Comparison of ENCODE assay signal across 21 cellular contexts in genomic region chr19:16624236-16624635, GRCh38. TPM values are rescaled to one million over a fixed set of nuclear protein-coding genes. Genes with fewer than 3 reads are reported as not detected.
A peak's percentile ranks its signal among the peaks of the same experiment; 100 is the strongest.
DNase-seq lines count a peak whose midpoint lies in the region; ATAC-seq and TF ChIP-seq lines count a peak whose summit lies in the region.
"Had no signal": no experiment of that assay in that cellular context is flagged by ENCODE, and none has a peak within 500 bp of the region (broad histone marks: within the 10 kb centered on the region; RNA-seq: fewer than 3 reads in every experiment).

No MANE protein-coding gene starts in this region.

- H3K27me3 Mint-ChIP-seq in activated B cell treated with CpG ODN at 0.5 μM for 24 hours (no peaks in the 10 kb centered on the region), neural progenitor cell (ENCODE audit: insufficient read depth, low read depth) (peaks cover 5% of the 10 kb centered on the region)
- H3K27me3 Mint-ChIP-seq: CD8-positive, alpha-beta memory T cell had no signal

- H3K4me3 Mint-ChIP-seq in activated B cell treated with CpG ODN at 0.5 μM for 24 hours (no peak overlapping the region), neural progenitor cell (no peak overlapping the region)
- H3K4me3 Mint-ChIP-seq: H9 had no signal

- no peak overlapping the region for H3K4me3 ChIP-seq in right atrium auricular region
- no peak overlapping the region for H3K4me3 ChIP-seq in neural progenitor cell
- H3K4me3 ChIP-seq: BLaER1, PC-9, SJSA1 had no signal

- H3K27ac ChIP-seq in right atrium auricular region, result peak overlapping the region; percentile 18 to 26
- H3K27ac ChIP-seq in neural progenitor cell, result no peak overlapping the region
- H3K27ac ChIP-seq: BLaER1, PC-9, SJSA1 had no signal

- TF ChIP-seq CTCF in right atrium auricular region (IDR thresholded peaks at IDR 0.05), result no peak
- TF ChIP-seq CTCF in activated B cell treated with CpG ODN at 0.5 μM for 24 hours (IDR thresholded peaks at IDR 0.05), result no peak
- TF ChIP-seq CTCF in neural progenitor cell (IDR thresholded peaks at IDR 0.05), result no peak

- H3K36me3 Mint-ChIP-seq in activated B cell treated with CpG ODN at 0.5 μM for 24 hours (ENCODE audit: low read depth) (peaks cover 54% of the 10 kb centered on the region), neural progenitor cell (peaks cover 1% of the 10 kb centered on the region)

- CTCF ChIA-PET in activated B cell treated with CpG ODN at 0.5 μM for 24 hours (lab: Charles Lee), result interaction anchor here (1.0 kb wide), 1 partner anchor 41 kb away, joined by 4 read pairs; no protein-coding TSS in a partner anchor

- H3K9me3 ChIP-seq in right atrium auricular region, result no peaks in the 10 kb centered on the region
- no peaks in the 10 kb centered on the region for H3K9me3 ChIP-seq in neural progenitor cell (ENCODE audit: low read depth)
- H3K9me3 ChIP-seq: BLaER1, SJSA1 had no signal

- peaks cover 13% of the 10 kb centered on the region for H3F3A ChIP-seq in neural progenitor cell (ENCODE audit: low read depth)

- POLR2A ChIA-PET in activated B cell treated with CpG ODN at 0.5 μM for 24 hours (lab: Charles Lee), result interaction anchor here (0.6 to 11.4 kb wide), 2 partner anchors 38 to 51 kb away, joined by 3 to 242 read pairs; no protein-coding TSS in a partner anchor

- peaks cover 79% of the 10 kb centered on the region for H4K20me1 ChIP-seq in neural progenitor cell (ENCODE audit: low read depth)

- H3K27me3 ChIP-seq in right atrium auricular region (no peaks in the 10 kb centered on the region), neural progenitor cell (no peaks in the 10 kb centered on the region)
- H3K27me3 ChIP-seq: BLaER1, SJSA1 had no signal

- ATAC-seq in Right ventricle myocardium superior (ENCODE audit: poor library complexity), result no peak
- no peak for ATAC-seq in activated B cell treated with CpG ODN at 0.5 μM for 24 hours (ENCODE audit: low read depth)
- no peak for ATAC-seq in sciatic nerve

- H3K9ac ChIP-seq in neural progenitor cell, result peak overlapping the region; percentile 30
- H3K9ac ChIP-seq: BLaER1 had no signal

- H3K9me3 Mint-ChIP-seq in activated B cell treated with CpG ODN at 0.5 μM for 24 hours (no peaks in the 10 kb centered on the region), neural progenitor cell (no peaks in the 10 kb centered on the region)
- H3K9me3 Mint-ChIP-seq: CD8-positive, alpha-beta memory T cell; H9 had no signal

- H3K4me2 ChIP-seq in neural progenitor cell, result no peak overlapping the region
- H3K4me2 ChIP-seq: BLaER1, PC-9 had no signal

- intact Hi-C loops in Right ventricle myocardium superior (cut with DNase I), result loop anchor here (10.0 kb wide), 1 partner anchor 49 kb away; the partner anchor contains the start of gene SLC35E1
- intact Hi-C loops in activated B cell treated with CpG ODN at 0.5 μM for 24 hours (cut with micrococcal nuclease), result loop anchor here (10.0 kb wide), 1 partner anchor 271 kb away; no protein-coding TSS in a partner anchor
- intact Hi-C loops in sciatic nerve (cut with DNase I), result no loop called here

- H3K4me1 Mint-ChIP-seq in activated B cell treated with CpG ODN at 0.5 μM for 24 hours, result peaks cover 71% of the 10 kb centered on the region
- H3K4me1 Mint-ChIP-seq in neural progenitor cell, result peaks cover 20% of the 10 kb centered on the region

- H3K36me3 ChIP-seq in right atrium auricular region, result no peaks in the 10 kb centered on the region
- no peaks in the 10 kb centered on the region for H3K36me3 ChIP-seq in neural progenitor cell

- no peak for DNase-seq in right atrium auricular region (ENCODE audit: low spot score)
- DNase-seq in Right ventricle myocardium superior, result no peak
- no peak for DNase-seq in activated B cell treated with CpG ODN at 0.5 μM for 24 hours
- no peak for DNase-seq in neural progenitor cell (ENCODE audit: low spot score)
- no peak for DNase-seq in sciatic nerve (ENCODE audit: low spot score)
- no peak for DNase-seq in T-helper 1 cell
- DNase-seq in NK-92 treated with Interleukin-12 subunit alpha and Interleukin-12 subunit beta, amount 100 ng/mL, for 24 hours (lab: John Stamatoyannopoulos, UW), result no peak
- DNase-seq in NCI-H1048 (lab: John Stamatoyannopoulos, UW), result no peak
- DNase-seq: 8988T; CD8-positive, alpha-beta memory T cell; DND-41; GF-D8; H9; NCI-H1436 treated with DMSO at 0.1 percent for 48 hours; NCI-H2029 treated with DMSO at 0.1 percent for 48 hours; NCI-H2171 treated with DMSO at 0.1 percent for 48 hours; NCI-H748 treated with DMSO at 0.1 percent for 48 hours; PC-9; SW 1271 had no signal

- peaks cover 86% of the 10 kb centered on the region for H3K79me2 ChIP-seq in neural progenitor cell (ENCODE audit: low read depth)

- H3K27ac Mint-ChIP-seq in activated B cell treated with CpG ODN at 0.5 μM for 24 hours (peak overlapping the region; percentile 59), neural progenitor cell (no peak overlapping the region)

- H2AFZ ChIP-seq in neural progenitor cell (replicated peaks), result no peak overlapping the region
- H2AFZ ChIP-seq: PC-9 had no signal

- H3K4me1 ChIP-seq in right atrium auricular region (peaks cover 0 to 71% of the 10 kb centered on the region in 2 donors), neural progenitor cell (peaks cover 10% of the 10 kb centered on the region)

RNA-seq across cellular contexts. Expression of gene MED26, which starts 3.8 kb away (rescaled TPM):
- total RNA-seq in right atrium auricular region (1 to 10 TPM; 5.2 to 5.9 TPM), Right ventricle myocardium superior (3.9 TPM), activated B cell treated with CpG ODN at 0.5 μM for 24 hours (32.0 and 36.1 TPM in 2 replicates), neural progenitor cell (ENCODE audit: low replicate concordance) (7.4 and 8.6 TPM in 2 replicates), sciatic nerve (11.4 TPM)

RNA-seq across cellular contexts. Expression of gene SMIM7, which starts 35.7 kb away (rescaled TPM):
- total RNA-seq in right atrium auricular region, result 10 to 100 TPM; 50.9 to 56.7 TPM
- total RNA-seq in Right ventricle myocardium superior, result 27.5 TPM
- total RNA-seq in activated B cell treated with CpG ODN at 0.5 μM for 24 hours, result 90.2 and 110 TPM in 2 replicates
- 65.3 and 105 TPM in 2 replicates for total RNA-seq in neural progenitor cell (ENCODE audit: low replicate concordance)
- 71.9 TPM for total RNA-seq in sciatic nerve

RNA-seq across cellular contexts. Expression of gene TMEM38A, which starts 36.7 kb away (rescaled TPM):
- total RNA-seq in right atrium auricular region, result 10 to 100 TPM; 12.1 to 14.5 TPM
- 44.6 TPM for total RNA-seq in Right ventricle myocardium superior
- 3.1 and 4.0 TPM in 2 replicates for total RNA-seq in activated B cell treated with CpG ODN at 0.5 μM for 24 hours
- 0.36 and 1.5 TPM in 2 replicates for total RNA-seq in neural progenitor cell (ENCODE audit: low replicate concordance)
- total RNA-seq in sciatic nerve, result 3.5 TPM

RNA-seq across cellular contexts. Expression of gene SLC35E1, which starts 52.0 kb away (rescaled TPM):
- total RNA-seq in right atrium auricular region, result 10 to 100 TPM; 27.5 to 34.9 TPM
- total RNA-seq in Right ventricle myocardium superior, result 20.8 TPM
- total RNA-seq in activated B cell treated with CpG ODN at 0.5 μM for 24 hours, result 41.6 and 51.7 TPM in 2 replicates
- total RNA-seq in neural progenitor cell (ENCODE audit: low replicate concordance), result 16.4 and 24.8 TPM in 2 replicates
- total RNA-seq in sciatic nerve, result 33.2 TPM
